1 cellular context compared by ENCODE assay signal in the genomic region with DNA sequence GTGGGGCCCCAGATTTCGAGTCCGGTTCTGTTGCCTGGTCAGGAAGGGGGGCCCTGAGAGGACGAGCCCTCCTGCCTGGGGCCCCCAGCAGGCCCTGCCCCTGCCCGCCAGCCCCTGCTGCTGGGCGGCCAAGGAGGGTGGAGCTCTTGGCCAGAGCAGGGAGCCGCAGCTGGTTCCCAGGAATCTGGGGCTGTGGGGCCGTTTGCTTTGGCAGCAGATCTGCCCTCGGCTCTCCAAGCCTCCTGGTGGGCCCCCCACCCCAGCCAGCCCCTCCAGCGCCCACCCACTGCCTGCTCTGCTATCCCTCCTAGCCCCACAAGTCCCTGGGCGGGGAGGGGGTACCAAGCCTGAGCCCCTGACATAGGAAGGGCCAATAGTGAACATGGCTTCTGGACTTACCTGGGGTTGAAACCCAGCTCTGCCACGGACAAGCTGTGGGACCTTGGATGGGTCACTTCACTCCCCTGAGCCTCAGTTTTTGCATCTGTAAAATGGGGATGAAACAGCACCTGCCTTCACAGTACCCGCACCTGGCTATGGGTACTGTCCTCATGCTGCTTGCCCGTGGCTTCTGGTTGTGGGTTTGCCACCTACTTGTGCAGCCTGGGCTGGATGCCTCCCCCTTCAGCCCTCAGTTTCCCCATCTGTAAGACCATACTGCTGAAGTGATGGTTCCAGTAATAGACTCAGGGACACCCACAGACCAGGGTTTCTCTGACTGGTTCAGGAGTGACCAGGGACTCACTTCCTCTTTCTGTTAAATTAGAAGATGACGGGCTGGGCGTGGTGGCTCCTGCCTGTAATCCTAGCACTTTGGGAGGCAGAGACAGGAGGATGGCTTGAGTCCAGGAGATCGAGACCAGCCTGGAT.
TF ChIP-seq lines count a peak whose summit lies in the region.

No MANE protein-coding gene starts in this region.

TF ChIP-seq in SK-N-SH treated with all-trans-retinoic acid at 6 μM for 48 hours, 23 proteins besides CTCF, POLR2A, EP300 and RAD21 (continued from another document):
- TF ChIP-seq, protein P1, sequence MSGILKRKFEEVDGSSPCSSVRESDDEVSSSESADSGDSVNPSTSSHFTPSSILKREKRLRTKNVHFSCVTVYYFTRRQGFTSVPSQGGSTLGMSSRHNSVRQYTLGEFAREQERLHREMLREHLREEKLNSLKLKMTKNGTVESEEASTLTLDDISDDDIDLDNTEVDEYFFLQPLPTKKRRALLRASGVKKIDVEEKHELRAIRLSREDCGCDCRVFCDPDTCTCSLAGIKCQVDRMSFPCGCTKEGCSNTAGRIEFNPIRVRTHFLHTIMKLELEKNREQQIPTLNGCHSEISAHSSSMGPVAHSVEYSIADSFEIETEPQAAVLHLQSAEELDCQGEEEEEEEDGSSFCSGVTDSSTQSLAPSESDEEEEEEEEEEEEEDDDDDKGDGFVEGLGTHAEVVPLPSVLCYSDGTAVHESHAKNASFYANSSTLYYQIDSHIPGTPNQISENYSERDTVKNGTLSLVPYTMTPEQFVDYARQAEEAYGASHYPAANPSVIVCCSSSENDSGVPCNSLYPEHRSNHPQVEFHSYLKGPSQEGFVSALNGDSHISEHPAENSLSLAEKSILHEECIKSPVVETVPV (CRISPR knock-in tag; IDR thresholded peaks at IDR 0.05), result no peak
- TF ChIP-seq, protein P2, sequence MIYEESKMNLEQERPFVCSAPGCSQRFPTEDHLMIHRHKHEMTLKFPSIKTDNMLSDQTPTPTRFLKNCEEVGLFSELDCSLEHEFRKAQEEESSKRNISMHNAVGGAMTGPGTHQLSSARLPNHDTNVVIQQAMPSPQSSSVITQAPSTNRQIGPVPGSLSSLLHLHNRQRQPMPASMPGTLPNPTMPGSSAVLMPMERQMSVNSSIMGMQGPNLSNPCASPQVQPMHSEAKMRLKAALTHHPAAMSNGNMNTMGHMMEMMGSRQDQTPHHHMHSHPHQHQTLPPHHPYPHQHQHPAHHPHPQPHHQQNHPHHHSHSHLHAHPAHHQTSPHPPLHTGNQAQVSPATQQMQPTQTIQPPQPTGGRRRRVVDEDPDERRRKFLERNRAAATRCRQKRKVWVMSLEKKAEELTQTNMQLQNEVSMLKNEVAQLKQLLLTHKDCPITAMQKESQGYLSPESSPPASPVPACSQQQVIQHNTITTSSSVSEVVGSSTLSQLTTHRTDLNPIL (CRISPR knock-in tag; IDR thresholded peaks at IDR 0.05; ENCODE audit: low read depth), result no peak
- TF ChIP-seq ZNF565 (CRISPR knock-in tag; conservative IDR thresholded peaks at IDR 0.05; ENCODE audit: low read depth) (no peak), SNAI2 (CRISPR knock-in tag; IDR thresholded peaks at IDR 0.05) (no peak), ARNTL (CRISPR knock-in tag; IDR thresholded peaks at IDR 0.05; ENCODE audit: borderline replicate concordance, low read depth) (no peak), GLIS3 (CRISPR knock-in tag; IDR thresholded peaks at IDR 0.05) (no peak), PPARA (CRISPR knock-in tag; IDR thresholded peaks at IDR 0.05; ENCODE audit: borderline replicate concordance) (no peak)
